In the genomic region with DNA sequence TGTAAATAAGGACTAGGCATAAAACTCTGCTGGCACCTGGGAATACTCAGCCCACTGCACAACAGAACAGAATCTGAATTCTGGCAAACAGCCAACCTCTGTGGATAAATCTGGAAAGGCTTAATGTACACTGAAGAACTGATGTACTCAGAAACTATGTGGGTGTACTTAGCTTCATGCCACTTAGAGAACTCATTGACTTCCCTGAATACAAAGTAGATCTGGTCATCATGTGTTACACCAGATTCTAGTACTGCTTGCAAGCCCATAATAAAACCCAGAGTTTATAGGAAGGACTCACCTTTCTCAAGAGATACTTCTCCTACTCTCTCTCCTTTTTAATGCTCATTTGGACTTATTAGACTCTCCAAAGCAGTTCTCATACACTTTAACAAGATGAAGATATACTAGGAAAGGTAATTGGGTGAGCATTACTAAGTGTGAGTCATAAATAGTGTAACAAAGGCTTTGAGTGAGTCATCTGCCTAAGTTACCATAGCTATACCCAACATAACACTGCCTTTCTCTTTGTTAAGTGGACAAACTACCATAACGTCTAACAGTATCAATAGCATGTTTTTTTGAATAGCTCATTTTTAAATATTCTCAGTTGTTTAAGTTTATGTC, we compare ENCODE assay signal across 2 cellular contexts.
TF ChIP-seq lines count a peak whose summit lies in the region.

No MANE protein-coding gene starts in this region.

TF ChIP-seq in HEK293, 187 proteins besides CTCF, POLR2A, EP300 and RAD21 (continues in another document):
- peak; percentile 71 for TF ChIP-seq HIC1 (tag by site-specific recombination; IDR thresholded peaks at IDR 0.05)
- no peak for TF ChIP-seq SCRT1 (tag by site-specific recombination; IDR thresholded peaks at IDR 0.05; ENCODE audit: borderline replicate concordance)
- TF ChIP-seq ZNF561 (tag by site-specific recombination; IDR thresholded peaks at IDR 0.05; ENCODE audit: borderline replicate concordance), result no peak
- no peak for TF ChIP-seq ZBTB44 (tag by site-specific recombination; IDR thresholded peaks at IDR 0.05)
- TF ChIP-seq GLI4 (tag by site-specific recombination; IDR thresholded peaks at IDR 0.05), result no peak
- TF ChIP-seq, protein P1, sequence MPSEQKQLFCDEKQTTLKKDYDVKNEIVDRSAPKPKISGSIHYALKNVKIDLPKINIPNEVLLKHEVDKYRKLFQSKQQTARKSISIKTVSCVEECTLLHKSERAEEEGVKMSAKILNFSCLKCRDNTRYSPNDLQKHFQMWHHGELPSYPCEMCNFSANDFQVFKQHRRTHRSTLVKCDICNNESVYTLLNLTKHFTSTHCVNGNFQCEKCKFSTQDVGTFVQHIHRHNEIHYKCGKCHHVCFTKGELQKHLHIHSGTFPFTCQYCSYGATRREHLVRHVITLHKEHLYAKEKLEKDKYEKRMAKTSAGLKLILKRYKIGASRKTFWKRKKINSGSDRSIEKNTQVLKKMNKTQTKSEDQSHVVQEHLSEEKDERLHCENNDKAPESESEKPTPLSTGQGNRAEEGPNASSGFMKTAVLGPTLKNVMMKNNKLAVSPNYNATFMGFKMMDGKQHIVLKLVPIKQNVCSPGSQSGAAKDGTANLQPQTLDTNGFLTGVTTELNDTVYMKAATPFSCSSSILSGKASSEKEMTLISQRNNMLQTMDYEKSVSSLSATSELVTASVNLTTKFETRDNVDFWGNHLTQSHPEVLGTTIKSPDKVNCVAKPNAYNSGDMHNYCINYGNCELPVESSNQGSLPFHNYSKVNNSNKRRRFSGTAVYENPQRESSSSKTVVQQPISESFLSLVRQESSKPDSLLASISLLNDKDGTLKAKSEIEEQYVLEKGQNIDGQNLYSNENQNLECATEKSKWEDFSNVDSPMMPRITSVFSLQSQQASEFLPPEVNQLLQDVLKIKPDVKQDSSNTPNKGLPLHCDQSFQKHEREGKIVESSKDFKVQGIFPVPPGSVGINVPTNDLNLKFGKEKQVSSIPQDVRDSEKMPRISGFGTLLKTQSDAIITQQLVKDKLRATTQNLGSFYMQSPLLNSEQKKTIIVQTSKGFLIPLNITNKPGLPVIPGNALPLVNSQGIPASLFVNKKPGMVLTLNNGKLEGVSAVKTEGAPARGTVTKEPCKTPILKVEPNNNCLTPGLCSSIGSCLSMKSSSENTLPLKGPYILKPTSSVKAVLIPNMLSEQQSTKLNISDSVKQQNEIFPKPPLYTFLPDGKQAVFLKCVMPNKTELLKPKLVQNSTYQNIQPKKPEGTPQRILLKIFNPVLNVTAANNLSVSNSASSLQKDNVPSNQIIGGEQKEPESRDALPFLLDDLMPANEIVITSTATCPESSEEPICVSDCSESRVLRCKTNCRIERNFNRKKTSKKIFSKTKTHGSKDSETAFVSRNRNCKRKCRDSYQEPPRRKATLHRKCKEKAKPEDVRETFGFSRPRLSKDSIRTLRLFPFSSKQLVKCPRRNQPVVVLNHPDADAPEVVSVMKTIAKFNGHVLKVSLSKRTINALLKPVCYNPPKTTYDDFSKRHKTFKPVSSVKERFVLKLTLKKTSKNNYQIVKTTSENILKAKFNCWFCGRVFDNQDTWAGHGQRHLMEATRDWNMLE (tag by site-specific recombination; conservative IDR thresholded peaks at IDR 0.05; ENCODE audit: low read depth), result peak; percentile 48; the same call in 1 of the 2 replicates
- TF ChIP-seq GLI2 (tag by site-specific recombination; IDR thresholded peaks at IDR 0.05; ENCODE audit: borderline replicate concordance, low read depth), result no peak
- no peak for TF ChIP-seq GFI1B (tag by site-specific recombination; IDR thresholded peaks at IDR 0.05)
- 0 out of 2 replicates have a peak, but pooled peaks have one; percentile 45 for TF ChIP-seq ZNF324 (tag by site-specific recombination; IDR thresholded peaks at IDR 0.05)
- TF ChIP-seq ZNF791 (tag by site-specific recombination; IDR thresholded peaks at IDR 0.05), result no peak
- TF ChIP-seq PRDM1 (tag by site-specific recombination; IDR thresholded peaks at IDR 0.05), result peak; percentile 75
- peak; percentile 38; the same call in 1 of the 2 replicates for TF ChIP-seq ATF2 (tag by site-specific recombination; IDR thresholded peaks at IDR 0.05; ENCODE audit: low read depth)

TF ChIP-seq in GM12878, 131 proteins besides CTCF, POLR2A, EP300 and RAD21 (continued from another document):
- no peak for TF ChIP-seq USF1 (IDR thresholded peaks at IDR 0.05; ENCODE audit: borderline replicate concordance, extremely low read length, insufficient read depth, low read depth, low read length)
- TF ChIP-seq CHD4 (IDR thresholded peaks at IDR 0.05), result no peak
